Comparison of ENCODE assay signal across 1 cellular context in genomic region chr10:68196707-68197106, GRCh38.
TF ChIP-seq lines count a peak whose summit lies in the region.

No MANE protein-coding gene starts in this region.

TF ChIP-seq in GM23338, 12 proteins besides CTCF, POLR2A, EP300 and RAD21 (continued from another document):
- TF ChIP-seq ZNF462 (CRISPR knock-in tag; IDR thresholded peaks at IDR 0.05): no peak
- no peak for TF ChIP-seq ZNF331 (CRISPR knock-in tag; IDR thresholded peaks at IDR 0.05; ENCODE audit: low read depth)
- TF ChIP-seq REST (IDR thresholded peaks at IDR 0.05; ENCODE audit: unreplicated experiment): no peak
- no peak for TF ChIP-seq NANOG (IDR thresholded peaks at IDR 0.05; ENCODE audit: borderline replicate concordance)
- TF ChIP-seq STAT1 (IDR thresholded peaks at IDR 0.05; ENCODE audit: unreplicated experiment): no peak
- no peak for TF ChIP-seq EZH2phosphoT487 (IDR thresholded peaks at IDR 0.05; ENCODE audit: unreplicated experiment)
